37 cellular contexts compared by ENCODE assay signal in genomic region chr7:28395404-28395803, GRCh38. TPM values are rescaled to one million over a fixed set of nuclear protein-coding genes. Genes with fewer than 3 reads are reported as not detected.
"Had no signal": no experiment of that assay in that cellular context is flagged by ENCODE, and none has a peak within 500 bp of the region (broad histone marks: within the 10 kb centered on the region; RNA-seq: fewer than 3 reads in every experiment).

No MANE protein-coding gene starts in this region.

- H3K4me3 Mint-ChIP-seq: activated B cell treated with CpG ODN at 0.5 μM for 24 hours; activated CD4-positive, alpha-beta memory T cell treated with anti-CD3 and anti-CD28 coated beads for 36 hours; activated CD4-positive, alpha-beta T cell treated with anti-CD3 and anti-CD28 coated beads, Interleukin-2, amount 10 ng/mL, durations not matched to agents 24 days and 14 days; activated CD8-positive, alpha-beta T cell treated with anti-CD3 and anti-CD28 coated beads for 36 hours; activated naive CD4-positive, alpha-beta T cell treated with anti-CD3 and anti-CD28 coated beads for 36 hours; activated naive CD8-positive, alpha-beta T cell treated with anti-CD3 and anti-CD28 coated beads for 36 hours; activated T-cell treated with anti-CD3 and anti-CD28 coated beads, Interleukin-2, amount 50 U/mL, for 4 hours; activated T-cell treated with anti-CD3 and anti-CD28 coated beads, Interleukin-2, amount 50 U/mL, for 72 hours; activated T-helper 1 cell treated with anti-CD3 and anti-CD28 coated beads, Interleukin-12 subunit alpha, Interleukin-12 subunit beta, Interleukin-2, Interleukin-4 antibody, amounts not matched to agents 30 ng/mL and 10 ng/mL and 1 ng/mL, durations not matched to agents 14 hours and 24 hours and 36 hours; activated T-helper 17 cell treated with anti-CD3 and anti-CD28 coated beads, Interleukin-2, amount 50 U/mL, for 72 hours; brain; central memory CD8-positive, alpha-beta T cell; T-cell; T-helper 17 cell had no signal

- H3K9me3 Mint-ChIP-seq: activated B cell treated with CpG ODN at 0.5 μM for 24 hours; activated CD4-positive, alpha-beta memory T cell treated with anti-CD3 and anti-CD28 coated beads for 36 hours; activated CD4-positive, alpha-beta T cell treated with anti-CD3 and anti-CD28 coated beads, Interleukin-2, amount 10 ng/mL, durations not matched to agents 24 days and 14 days; activated CD8-positive, alpha-beta T cell treated with anti-CD3 and anti-CD28 coated beads for 36 hours; activated naive CD4-positive, alpha-beta T cell treated with anti-CD3 and anti-CD28 coated beads for 36 hours; activated naive CD4-positive, alpha-beta T cell treated with anti-CD3 and anti-CD28 coated beads, Interleukin-2, amount 50 U/mL, for 72 hours; activated naive CD8-positive, alpha-beta T cell treated with anti-CD3 and anti-CD28 coated beads for 36 hours; activated T-cell treated with anti-CD3 and anti-CD28 coated beads, Interleukin-2, amount 50 U/mL, for 4 hours; activated T-cell treated with anti-CD3 and anti-CD28 coated beads, Interleukin-2, amount 50 U/mL, for 72 hours; activated T-helper 1 cell treated with anti-CD3 and anti-CD28 coated beads, Interleukin-12 subunit alpha, Interleukin-12 subunit beta, Interleukin-2, Interleukin-4 antibody, amounts not matched to agents 30 ng/mL and 10 ng/mL and 1 ng/mL, durations not matched to agents 14 hours and 24 hours and 36 hours; activated T-helper 17 cell treated with anti-CD3 and anti-CD28 coated beads, Interleukin-2, amount 50 U/mL, for 72 hours; central memory CD8-positive, alpha-beta T cell; T-cell had no signal

- H3K27ac ChIP-seq: adrenal gland, ascending aorta, cardiac muscle cell, VCaP had no signal

- H3K36me3 Mint-ChIP-seq: activated CD4-positive, alpha-beta memory T cell treated with anti-CD3 and anti-CD28 coated beads for 36 hours; activated naive CD4-positive, alpha-beta T cell treated with anti-CD3 and anti-CD28 coated beads, Interleukin-2, amount 50 U/mL, for 72 hours; activated naive CD8-positive, alpha-beta T cell treated with anti-CD3 and anti-CD28 coated beads for 36 hours; brain; T-cell had no signal

- H3K27ac Mint-ChIP-seq: activated B cell treated with CpG ODN at 0.5 μM for 24 hours; activated CD4-positive, alpha-beta memory T cell treated with anti-CD3 and anti-CD28 coated beads for 36 hours; activated CD4-positive, alpha-beta T cell treated with anti-CD3 and anti-CD28 coated beads, Interleukin-2, amount 10 ng/mL, durations not matched to agents 24 days and 14 days; activated CD8-positive, alpha-beta T cell treated with anti-CD3 and anti-CD28 coated beads for 36 hours; activated naive CD4-positive, alpha-beta T cell treated with anti-CD3 and anti-CD28 coated beads for 36 hours; activated naive CD4-positive, alpha-beta T cell treated with anti-CD3 and anti-CD28 coated beads, Interleukin-2, amount 50 U/mL, for 72 hours; activated naive CD8-positive, alpha-beta T cell treated with anti-CD3 and anti-CD28 coated beads for 36 hours; activated T-cell treated with anti-CD3 and anti-CD28 coated beads, Interleukin-2, amount 50 U/mL, for 72 hours; activated T-helper 1 cell treated with anti-CD3 and anti-CD28 coated beads, Interleukin-12 subunit alpha, Interleukin-12 subunit beta, Interleukin-2, Interleukin-4 antibody, amounts not matched to agents 30 ng/mL and 10 ng/mL and 1 ng/mL, durations not matched to agents 14 hours and 24 hours and 36 hours; activated T-helper 17 cell treated with anti-CD3 and anti-CD28 coated beads, Interleukin-2, amount 50 U/mL, for 72 hours; T-cell; T-helper 17 cell had no signal

- FAIRE-seq: TTC549 had no signal

- H3K4me3 ChIP-seq: adrenal gland, ascending aorta, cardiac muscle cell had no signal

- H3K4me1 Mint-ChIP-seq: activated B cell treated with CpG ODN at 0.5 μM for 24 hours; activated CD4-positive, alpha-beta T cell treated with anti-CD3 and anti-CD28 coated beads, Interleukin-2, amount 10 ng/mL, durations not matched to agents 24 days and 14 days; activated naive CD8-positive, alpha-beta T cell treated with anti-CD3 and anti-CD28 coated beads for 36 hours; activated T-helper 17 cell treated with anti-CD3 and anti-CD28 coated beads, Interleukin-2, amount 50 U/mL, for 72 hours; central memory CD8-positive, alpha-beta T cell; T-cell; T-helper 17 cell had no signal

- H3K27me3 Mint-ChIP-seq: brain had no signal

- H3K4me1 ChIP-seq: adrenal gland, ascending aorta had no signal

- H3K9me3 ChIP-seq: adrenal gland, ascending aorta had no signal

- H3K36me3 ChIP-seq: adrenal gland, ascending aorta, cardiac muscle cell had no signal

- DNase-seq: activated B cell treated with CpG ODN at 0.5 μM for 24 hours; activated CD4-positive, alpha-beta memory T cell treated with anti-CD3 and anti-CD28 coated beads for 36 hours; activated CD4-positive, alpha-beta T cell treated with anti-CD3 and anti-CD28 coated beads for 4 hours; activated CD4-positive, alpha-beta T cell treated with anti-CD3 and anti-CD28 coated beads, Interleukin-2, amount 10 ng/mL, durations not matched to agents 24 days and 14 days; activated CD4-positive, alpha-beta T cell treated with anti-CD3 and anti-CD28 coated beads, Interleukin-2, amount 50 U/mL, for 1 hour; activated CD4-positive, alpha-beta T cell treated with anti-CD3 and anti-CD28 coated beads, Interleukin-2, amount 50 U/mL, for 4 hours; activated CD4-positive, CD25-positive, alpha-beta regulatory T cell treated with anti-CD3 and anti-CD28 coated beads, Interleukin-2, amount 50 U/mL, for 72 hours; activated CD8-positive, alpha-beta memory T cell treated with anti-CD3 and anti-CD28 coated beads, Interleukin-2, amount 50 U/mL, for 4 hours; activated CD8-positive, alpha-beta T cell treated with anti-CD3 and anti-CD28 coated beads for 36 hours; activated effector memory CD4-positive, alpha-beta T cell treated with anti-CD3 and anti-CD28 coated beads, Interleukin-2, amount 50 U/mL, for 16 hours; activated gamma-delta T cell treated with Interleukin-2 at 50 U/mL for 16 hours; activated naive CD4-positive, alpha-beta T cell; activated naive CD4-positive, alpha-beta T cell treated with anti-CD3 and anti-CD28 coated beads for 36 hours; activated naive CD4-positive, alpha-beta T cell treated with anti-CD3 and anti-CD28 coated beads, Interleukin-2, amount 50 U/mL, for 16 hours; activated naive CD8-positive, alpha-beta T cell treated with anti-CD3 and anti-CD28 coated beads for 36 hours; activated T-cell treated with anti-CD3 and anti-CD28 coated beads for 4 hours; activated T-cell treated with anti-CD3 and anti-CD28 coated beads, Interleukin-2, amount 50 U/mL, for 1 hour; activated T-cell treated with anti-CD3 and anti-CD28 coated beads, Interleukin-2, amount 50 U/mL, for 4 hours; activated T-cell treated with anti-CD3 and anti-CD28 coated beads, Interleukin-2, amount 50 U/mL, for 72 hours; adrenal gland; amniotic stem cell; caudate nucleus; cerebellar nuclear complex; T-cell; T-helper 17 cell had no signal

- H3K27me3 ChIP-seq: ascending aorta, cardiac muscle cell had no signal

- ATAC-seq: activated CD8-positive, alpha-beta T cell treated with anti-CD3 and anti-CD28 coated beads for 36 hours; activated naive CD4-positive, alpha-beta T cell treated with anti-CD3 and anti-CD28 coated beads, Interleukin-2, amount 50 U/mL, for 72 hours; activated T-cell treated with anti-CD3 and anti-CD28 coated beads, Interleukin-2, amount 50 U/mL, for 4 hours; activated T-cell treated with anti-CD3 and anti-CD28 coated beads, Interleukin-2, amount 50 U/mL, for 72 hours; activated T-helper 17 cell treated with anti-CD3 and anti-CD28 coated beads, Interleukin-2, amount 50 U/mL, for 72 hours; T-cell; T-helper 17 cell had no signal

RNA-seq across cellular contexts. Expression of gene CREB5, which starts 16.9 kb away (rescaled TPM):
- total RNA-seq: activated CD4-positive, alpha-beta T cell treated with anti-CD3 and anti-CD28 coated beads, Interleukin-2, amount 10 ng/mL, durations not matched to agents 24 days and 14 days; activated CD8-positive, alpha-beta memory T cell treated with anti-CD3 and anti-CD28 coated beads for 36 hours; activated T-helper 1 cell treated with anti-CD3 and anti-CD28 coated beads, Interleukin-12 subunit alpha, Interleukin-12 subunit beta, Interleukin-2, Interleukin-4 antibody, amounts not matched to agents 30 ng/mL and 10 ng/mL and 1 ng/mL, durations not matched to agents 14 hours and 24 hours and 36 hours; T-helper 1 cell treated with Interleukin-12 subunit alpha and Interleukin-12 subunit beta and Interleukin-4 antibody, amounts not matched to agents 30 ng/mL and 1 ng/mL, for 36 hours; T-helper 2 cell treated with Interferon-gamma antibody and Interleukin-4, amounts not matched to agents 100 ng/mL and 5 ng/mL, for 36 hours had no signal
